Comparison of ENCODE assay signal across 1 cellular context in genomic region chr22:50525104-50525958, GRCh38.
TF ChIP-seq lines count a peak whose summit lies in the region.

Gene SCO2, minus strand, starts transcription at chr22:50525598. Its CDS starts 1,187 bp downstream, at chr22:50524411.

TF ChIP-seq in WTC11, 78 proteins besides CTCF, POLR2A, EP300 and RAD21 (continued from another document):
- TF ChIP-seq OVOL2 (CRISPR knock-in tag; IDR thresholded peaks at IDR 0.05; ENCODE audit: borderline replicate concordance) (no peak), SMAD3 (CRISPR knock-in tag; IDR thresholded peaks at IDR 0.05; ENCODE audit: borderline replicate concordance) (peak; percentile 15; the same call in 1 of the 2 replicates), USF1 (CRISPR knock-in tag; IDR thresholded peaks at IDR 0.05) (peak; percentile 98), AFF4 (CRISPR knock-in tag; IDR thresholded peaks at IDR 0.05; ENCODE audit: borderline replicate concordance) (no peak), PRDM15 (CRISPR knock-in tag; IDR thresholded peaks at IDR 0.05) (peak; percentile 36), IRF1 (CRISPR knock-in tag; IDR thresholded peaks at IDR 0.05) (peak; percentile 48; the same call in 1 of the 2 replicates), E2F5 (CRISPR knock-in tag; IDR thresholded peaks at IDR 0.05) (peak; percentile 94), FOXP1 (CRISPR knock-in tag; IDR thresholded peaks at IDR 0.05; ENCODE audit: borderline replicate concordance) (peak; percentile 60; the same call in 1 of the 2 replicates), CREM (CRISPR knock-in tag; IDR thresholded peaks at IDR 0.05) (peak; percentile 46; the same call in 1 of the 2 replicates), NR1H2 (CRISPR knock-in tag; IDR thresholded peaks at IDR 0.05) (0 out of 2 replicates have a peak, but pooled peaks have one; percentile 52), TP53 (CRISPR knock-in tag; IDR thresholded peaks at IDR 0.05) (peak; percentile 62), ZNF138 (CRISPR knock-in tag; conservative IDR thresholded peaks at IDR 0.05) (0 out of 2 replicates have a peak, but pooled peaks have one; percentile 26), HMGXB4 (CRISPR knock-in tag; IDR thresholded peaks at IDR 0.05) (peak; percentile 84; the same call in 1 of the 2 replicates), ZNF423 (CRISPR knock-in tag; IDR thresholded peaks at IDR 0.05) (peak; percentile 63; the same call in 1 of the 2 replicates), RORB (CRISPR knock-in tag; IDR thresholded peaks at IDR 0.05) (no peak), TCF7 (CRISPR knock-in tag; IDR thresholded peaks at IDR 0.05; ENCODE audit: low read depth) (no peak), STAT6 (CRISPR knock-in tag; conservative IDR thresholded peaks at IDR 0.05; ENCODE audit: low read depth) (peak; percentile 74), NFYB (CRISPR knock-in tag; conservative IDR thresholded peaks at IDR 0.05; ENCODE audit: low read depth) (0 out of 2 replicates have a peak, but pooled peaks have one; percentile 24), SP1 (CRISPR knock-in tag; conservative IDR thresholded peaks at IDR 0.05) (peak; percentile 86), E2F4 (CRISPR knock-in tag; IDR thresholded peaks at IDR 0.05; ENCODE audit: borderline replicate concordance, low read depth) (peak; percentile 77; the same call in 1 of the 2 replicates), MAX (CRISPR knock-in tag; IDR thresholded peaks at IDR 0.05) (peak; percentile 92), ZNF317 (CRISPR knock-in tag; IDR thresholded peaks at IDR 0.05; ENCODE audit: borderline replicate concordance, low read depth) (peak; percentile 35; the same call in 1 of the 2 replicates), GABPB1 (CRISPR knock-in tag; IDR thresholded peaks at IDR 0.05) (no peak; the same call in none of the 2 replicates), HMGA2 (CRISPR knock-in tag; IDR thresholded peaks at IDR 0.05) (no peak), ATF3 (CRISPR knock-in tag; conservative IDR thresholded peaks at IDR 0.05) (0 out of 2 replicates have a peak, but pooled peaks have one; percentile 2), ZNF281 (CRISPR knock-in tag; IDR thresholded peaks at IDR 0.05) (peak; percentile 39; the same call in 1 of the 2 replicates), ELF4 (CRISPR knock-in tag; IDR thresholded peaks at IDR 0.05; ENCODE audit: low read depth) (no peak), FOXK1 (CRISPR knock-in tag; IDR thresholded peaks at IDR 0.05) (peak; percentile 69), ZNF671 (CRISPR knock-in tag; IDR thresholded peaks at IDR 0.05) (no peak), ZNF219 (CRISPR knock-in tag; IDR thresholded peaks at IDR 0.05; ENCODE audit: borderline replicate concordance) (no peak)
